ENCODE assay signal across 1 cellular context in genomic region chr9:22084336-22085035, GRCh38.
A peak's percentile ranks its signal among the peaks of the same experiment; 100 is the strongest.
TF ChIP-seq lines count a peak whose summit lies in the region.

No MANE protein-coding gene starts in this region.

TF ChIP-seq in HEK293, 187 proteins besides CTCF, POLR2A, EP300 and RAD21 (continued from another document and continues in another):
- TF ChIP-seq ZXDB (tag by site-specific recombination; IDR thresholded peaks at IDR 0.05) (no peak), ZNF654 (tag by site-specific recombination; IDR thresholded peaks at IDR 0.05; ENCODE audit: low read depth) (0 out of 2 replicates have a peak, but pooled peaks have one; percentile 3), RBAK (tag by site-specific recombination; IDR thresholded peaks at IDR 0.05) (no peak), ZFHX2 (tag by site-specific recombination; conservative IDR thresholded peaks at IDR 0.05) (no peak), ZNF223 (tag by site-specific recombination; IDR thresholded peaks at IDR 0.05) (no peak), ZNF513 (tag by site-specific recombination; IDR thresholded peaks at IDR 0.05) (no peak), ZNF394 (tag by site-specific recombination; IDR thresholded peaks at IDR 0.05; ENCODE audit: borderline replicate concordance) (0 out of 2 replicates have a peak, but pooled peaks have one; percentile 11), ZNF585B (tag by site-specific recombination; IDR thresholded peaks at IDR 0.05) (no peak), PRDM1 (tag by site-specific recombination; IDR thresholded peaks at IDR 0.05) (no peak), ZNF169 (tag by site-specific recombination; IDR thresholded peaks at IDR 0.05) (no peak), SETDB1 (IDR thresholded peaks at IDR 0.05; ENCODE audit: insufficient read length, low read length) (no peak), ZNF433 (tag by site-specific recombination; IDR thresholded peaks at IDR 0.05; ENCODE audit: low read depth) (no peak), BCL11B (tag by site-specific recombination; IDR thresholded peaks at IDR 0.05; ENCODE audit: low read depth) (no peak), FEZF1 (tag by site-specific recombination; IDR thresholded peaks at IDR 0.05) (peak; percentile 31; the same call in 1 of the 2 replicates), TCF7L2 (IDR thresholded peaks at IDR 0.05; ENCODE audit: borderline replicate concordance, low read depth, low read length) (no peak), ZNF544 (tag by site-specific recombination; IDR thresholded peaks at IDR 0.05) (no peak), TRIM28 (IDR thresholded peaks at IDR 0.05; ENCODE audit: borderline replicate concordance, low read length) (peak; percentile 29; the same call in 1 of the 2 replicates), ZNF596 (tag by site-specific recombination; IDR thresholded peaks at IDR 0.05) (no peak), ZNF792 (tag by site-specific recombination; IDR thresholded peaks at IDR 0.05) (no peak), PATZ1 (tag by site-specific recombination; IDR thresholded peaks at IDR 0.05) (no peak), ZNF560 (tag by site-specific recombination; IDR thresholded peaks at IDR 0.05; ENCODE audit: borderline replicate concordance) (no peak), ZNF660 (tag by site-specific recombination; IDR thresholded peaks at IDR 0.05) (peak; percentile 71; the same call in 1 of the 2 replicates), ZNF174 (tag by site-specific recombination; IDR thresholded peaks at IDR 0.05) (no peak), ZNF692 (tag by site-specific recombination; IDR thresholded peaks at IDR 0.05) (peak; percentile 33; the same call in 1 of the 2 replicates), KLF16 (tag by site-specific recombination; IDR thresholded peaks at IDR 0.05) (no peak), ZNF600 (tag by site-specific recombination; IDR thresholded peaks at IDR 0.05) (no peak), HOXD13 (CRISPR knock-in tag; IDR thresholded peaks at IDR 0.05; ENCODE audit: borderline replicate concordance) (no peak), ZNF155 (tag by site-specific recombination; IDR thresholded peaks at IDR 0.05) (no peak), SP3 (tag by site-specific recombination; IDR thresholded peaks at IDR 0.05) (no peak), GLIS1 (tag by site-specific recombination; IDR thresholded peaks at IDR 0.05) (no peak), SCRT1 (tag by site-specific recombination; IDR thresholded peaks at IDR 0.05; ENCODE audit: borderline replicate concordance) (no peak), ZNF76 (tag by site-specific recombination; IDR thresholded peaks at IDR 0.05; ENCODE audit: borderline replicate concordance, low read depth) (no peak), ZNF701 (tag by site-specific recombination; IDR thresholded peaks at IDR 0.05) (no peak), OSR2 (tag by site-specific recombination; IDR thresholded peaks at IDR 0.05) (0 out of 2 replicates have a peak, but pooled peaks have one; percentile 49), ZFP3 (tag by site-specific recombination; IDR thresholded peaks at IDR 0.05; ENCODE audit: low read depth) (no peak), ZNF837 (tag by site-specific recombination; IDR thresholded peaks at IDR 0.05) (no peak), ZNF610 (tag by site-specific recombination; IDR thresholded peaks at IDR 0.05; ENCODE audit: borderline replicate concordance) (no peak), ZNF239 (tag by site-specific recombination; IDR thresholded peaks at IDR 0.05) (no peak), ZEB2 (tag by site-specific recombination; IDR thresholded peaks at IDR 0.05) (peak; percentile 65; the same call in 1 of the 2 replicates), HIC1 (tag by site-specific recombination; IDR thresholded peaks at IDR 0.05) (0 out of 2 replicates have a peak, but pooled peaks have one; percentile 17), MEIS1 (CRISPR knock-in tag; IDR thresholded peaks at IDR 0.05; ENCODE audit: borderline replicate concordance) (peak; percentile 24; the same call in 1 of the 2 replicates), ZNF48 (tag by site-specific recombination; IDR thresholded peaks at IDR 0.05) (no peak), ZNF248 (tag by site-specific recombination; IDR thresholded peaks at IDR 0.05) (no peak), MZF1 (tag by site-specific recombination; IDR thresholded peaks at IDR 0.05; ENCODE audit: borderline replicate concordance) (no peak), ZNF24 (tag by site-specific recombination; IDR thresholded peaks at IDR 0.05) (0 out of 2 replicates have a peak, but pooled peaks have one; percentile 38), KLF8 (tag by site-specific recombination; IDR thresholded peaks at IDR 0.05) (peak; percentile 44; the same call in 1 of the 2 replicates)
- TF ChIP-seq, protein P1, sequence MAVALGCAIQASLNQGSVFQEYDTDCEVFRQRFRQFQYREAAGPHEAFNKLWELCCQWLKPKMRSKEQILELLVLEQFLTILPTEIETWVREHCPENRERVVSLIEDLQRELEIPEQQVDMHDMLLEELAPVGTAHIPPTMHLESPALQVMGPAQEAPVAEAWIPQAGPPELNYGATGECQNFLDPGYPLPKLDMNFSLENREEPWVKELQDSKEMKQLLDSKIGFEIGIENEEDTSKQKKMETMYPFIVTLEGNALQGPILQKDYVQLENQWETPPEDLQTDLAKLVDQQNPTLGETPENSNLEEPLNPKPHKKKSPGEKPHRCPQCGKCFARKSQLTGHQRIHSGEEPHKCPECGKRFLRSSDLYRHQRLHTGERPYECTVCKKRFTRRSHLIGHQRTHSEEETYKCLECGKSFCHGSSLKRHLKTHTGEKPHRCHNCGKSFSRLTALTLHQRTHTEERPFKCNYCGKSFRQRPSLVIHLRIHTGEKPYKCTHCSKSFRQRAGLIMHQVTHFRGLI (tag by site-specific recombination; IDR thresholded peaks at IDR 0.05): peak; percentile 38; the same call in 1 of the 2 replicates
- TF ChIP-seq, protein P2, sequence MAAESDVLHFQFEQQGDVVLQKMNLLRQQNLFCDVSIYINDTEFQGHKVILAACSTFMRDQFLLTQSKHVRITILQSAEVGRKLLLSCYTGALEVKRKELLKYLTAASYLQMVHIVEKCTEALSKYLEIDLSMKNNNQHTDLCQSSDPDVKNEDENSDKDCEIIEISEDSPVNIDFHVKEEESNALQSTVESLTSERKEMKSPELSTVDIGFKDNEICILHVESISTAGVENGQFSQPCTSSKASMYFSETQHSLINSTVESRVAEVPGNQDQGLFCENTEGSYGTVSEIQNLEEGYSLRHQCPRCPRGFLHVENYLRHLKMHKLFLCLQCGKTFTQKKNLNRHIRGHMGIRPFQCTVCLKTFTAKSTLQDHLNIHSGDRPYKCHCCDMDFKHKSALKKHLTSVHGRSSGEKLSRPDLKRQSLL (tag by site-specific recombination; IDR thresholded peaks at IDR 0.05): no peak
- TF ChIP-seq, protein P3, sequence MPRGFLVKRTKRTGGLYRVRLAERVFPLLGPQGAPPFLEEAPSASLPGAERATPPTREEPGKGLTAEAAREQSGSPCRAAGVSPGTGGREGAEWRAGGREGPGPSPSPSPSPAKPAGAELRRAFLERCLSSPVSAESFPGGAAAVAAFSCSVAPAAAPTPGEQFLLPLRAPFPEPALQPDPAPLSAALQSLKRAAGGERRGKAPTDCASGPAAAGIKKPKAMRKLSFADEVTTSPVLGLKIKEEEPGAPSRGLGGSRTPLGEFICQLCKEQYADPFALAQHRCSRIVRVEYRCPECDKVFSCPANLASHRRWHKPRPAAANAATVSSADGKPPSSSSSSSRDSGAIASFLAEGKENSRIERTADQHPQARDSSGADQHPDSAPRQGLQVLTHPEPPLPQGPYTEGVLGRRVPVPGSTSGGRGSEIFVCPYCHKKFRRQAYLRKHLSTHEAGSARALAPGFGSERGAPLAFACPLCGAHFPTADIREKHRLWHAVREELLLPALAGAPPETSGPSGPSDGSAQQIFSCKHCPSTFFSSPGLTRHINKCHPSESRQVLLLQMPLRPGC (tag by site-specific recombination; IDR thresholded peaks at IDR 0.05): 0 out of 2 replicates have a peak, but pooled peaks have one; percentile 52
- TF ChIP-seq, protein P4, sequence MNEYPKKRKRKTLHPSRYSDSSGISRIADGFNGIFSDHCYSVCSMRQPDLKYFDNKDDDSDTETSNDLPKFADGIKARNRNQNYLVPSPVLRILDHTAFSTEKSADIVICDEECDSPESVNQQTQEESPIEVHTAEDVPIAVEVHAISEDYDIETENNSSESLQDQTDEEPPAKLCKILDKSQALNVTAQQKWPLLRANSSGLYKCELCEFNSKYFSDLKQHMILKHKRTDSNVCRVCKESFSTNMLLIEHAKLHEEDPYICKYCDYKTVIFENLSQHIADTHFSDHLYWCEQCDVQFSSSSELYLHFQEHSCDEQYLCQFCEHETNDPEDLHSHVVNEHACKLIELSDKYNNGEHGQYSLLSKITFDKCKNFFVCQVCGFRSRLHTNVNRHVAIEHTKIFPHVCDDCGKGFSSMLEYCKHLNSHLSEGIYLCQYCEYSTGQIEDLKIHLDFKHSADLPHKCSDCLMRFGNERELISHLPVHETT (tag by site-specific recombination; IDR thresholded peaks at IDR 0.05): no peak
- TF ChIP-seq, protein P5, sequence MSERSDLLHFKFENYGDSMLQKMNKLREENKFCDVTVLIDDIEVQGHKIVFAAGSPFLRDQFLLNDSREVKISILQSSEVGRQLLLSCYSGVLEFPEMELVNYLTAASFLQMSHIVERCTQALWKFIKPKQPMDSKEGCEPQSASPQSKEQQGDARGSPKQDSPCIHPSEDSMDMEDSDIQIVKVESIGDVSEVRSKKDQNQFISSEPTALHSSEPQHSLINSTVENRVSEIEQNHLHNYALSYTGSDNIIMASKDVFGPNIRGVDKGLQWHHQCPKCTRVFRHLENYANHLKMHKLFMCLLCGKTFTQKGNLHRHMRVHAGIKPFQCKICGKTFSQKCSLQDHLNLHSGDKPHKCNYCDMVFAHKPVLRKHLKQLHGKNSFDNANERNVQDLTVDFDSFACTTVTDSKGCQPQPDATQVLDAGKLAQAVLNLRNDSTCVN (tag by site-specific recombination; optimal IDR thresholded peaks at IDR 0.05): no peak
- TF ChIP-seq, protein P6, sequence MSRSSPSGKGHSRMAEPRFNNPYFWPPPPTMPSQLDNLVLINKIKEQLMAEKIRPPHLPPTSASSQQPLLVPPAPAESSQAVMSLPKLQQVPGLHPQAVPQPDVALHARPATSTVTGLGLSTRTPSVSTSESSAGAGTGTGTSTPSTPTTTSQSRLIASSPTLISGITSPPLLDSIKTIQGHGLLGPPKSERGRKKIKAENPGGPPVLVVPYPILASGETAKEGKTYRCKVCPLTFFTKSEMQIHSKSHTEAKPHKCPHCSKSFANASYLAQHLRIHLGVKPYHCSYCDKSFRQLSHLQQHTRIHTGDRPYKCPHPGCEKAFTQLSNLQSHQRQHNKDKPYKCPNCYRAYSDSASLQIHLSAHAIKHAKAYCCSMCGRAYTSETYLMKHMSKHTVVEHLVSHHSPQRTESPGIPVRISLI (tag by site-specific recombination; IDR thresholded peaks at IDR 0.05): no peak
